In genomic region chr4:108766058-108766457, GRCh38 we compare ENCODE assay signal across 1 cellular context.
A peak's percentile ranks its signal among the peaks of the same experiment; 100 is the strongest.
TF ChIP-seq lines count a peak whose summit lies in the region.

No MANE protein-coding gene starts in this region.

TF ChIP-seq in HepG2, 621 proteins besides CTCF, POLR2A, EP300 and RAD21 (continued from another document and continues in another):
- no peak for TF ChIP-seq MIXL1 (CRISPR knock-in tag; IDR thresholded peaks at IDR 0.05)
- TF ChIP-seq MATR3 (CRISPR knock-in tag; IDR thresholded peaks at IDR 0.05), result no peak
- no peak for TF ChIP-seq ZFP1 (CRISPR knock-in tag; IDR thresholded peaks at IDR 0.05)
- no peak for TF ChIP-seq KMT2B (CRISPR knock-in tag; IDR thresholded peaks at IDR 0.05)
- 0 out of 2 replicates have a peak, but pooled peaks have one; percentile 23 for TF ChIP-seq PHF21A (CRISPR knock-in tag; IDR thresholded peaks at IDR 0.05)
- TF ChIP-seq HNRNPUL1 (IDR thresholded peaks at IDR 0.05; ENCODE audit: low read depth, low read length), result no peak
- no peak for TF ChIP-seq ETV6 (CRISPR knock-in tag; conservative IDR thresholded peaks at IDR 0.05)
- no peak for TF ChIP-seq HIVEP1 (CRISPR knock-in tag; IDR thresholded peaks at IDR 0.05)
- no peak for TF ChIP-seq ZNF670 (CRISPR knock-in tag; IDR thresholded peaks at IDR 0.05; ENCODE audit: borderline replicate concordance)
- TF ChIP-seq, protein P1, sequence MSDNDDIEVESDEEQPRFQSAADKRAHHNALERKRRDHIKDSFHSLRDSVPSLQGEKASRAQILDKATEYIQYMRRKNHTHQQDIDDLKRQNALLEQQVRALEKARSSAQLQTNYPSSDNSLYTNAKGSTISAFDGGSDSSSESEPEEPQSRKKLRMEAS (IDR thresholded peaks at IDR 0.05), result no peak
- TF ChIP-seq ZSCAN20 (CRISPR knock-in tag; IDR thresholded peaks at IDR 0.05; ENCODE audit: borderline replicate concordance), result peak; percentile 56; the same call in 1 of the 2 replicates
- TF ChIP-seq GPBP1L1 (CRISPR knock-in tag; IDR thresholded peaks at IDR 0.05), result no peak
- peak; percentile 66 for TF ChIP-seq CEBPB (IDR thresholded peaks at IDR 0.05; ENCODE audit: borderline replicate concordance, low read depth, low read length)
- TF ChIP-seq PAF1 (CRISPR knock-in tag; IDR thresholded peaks at IDR 0.05), result no peak
- TF ChIP-seq, protein P2, sequence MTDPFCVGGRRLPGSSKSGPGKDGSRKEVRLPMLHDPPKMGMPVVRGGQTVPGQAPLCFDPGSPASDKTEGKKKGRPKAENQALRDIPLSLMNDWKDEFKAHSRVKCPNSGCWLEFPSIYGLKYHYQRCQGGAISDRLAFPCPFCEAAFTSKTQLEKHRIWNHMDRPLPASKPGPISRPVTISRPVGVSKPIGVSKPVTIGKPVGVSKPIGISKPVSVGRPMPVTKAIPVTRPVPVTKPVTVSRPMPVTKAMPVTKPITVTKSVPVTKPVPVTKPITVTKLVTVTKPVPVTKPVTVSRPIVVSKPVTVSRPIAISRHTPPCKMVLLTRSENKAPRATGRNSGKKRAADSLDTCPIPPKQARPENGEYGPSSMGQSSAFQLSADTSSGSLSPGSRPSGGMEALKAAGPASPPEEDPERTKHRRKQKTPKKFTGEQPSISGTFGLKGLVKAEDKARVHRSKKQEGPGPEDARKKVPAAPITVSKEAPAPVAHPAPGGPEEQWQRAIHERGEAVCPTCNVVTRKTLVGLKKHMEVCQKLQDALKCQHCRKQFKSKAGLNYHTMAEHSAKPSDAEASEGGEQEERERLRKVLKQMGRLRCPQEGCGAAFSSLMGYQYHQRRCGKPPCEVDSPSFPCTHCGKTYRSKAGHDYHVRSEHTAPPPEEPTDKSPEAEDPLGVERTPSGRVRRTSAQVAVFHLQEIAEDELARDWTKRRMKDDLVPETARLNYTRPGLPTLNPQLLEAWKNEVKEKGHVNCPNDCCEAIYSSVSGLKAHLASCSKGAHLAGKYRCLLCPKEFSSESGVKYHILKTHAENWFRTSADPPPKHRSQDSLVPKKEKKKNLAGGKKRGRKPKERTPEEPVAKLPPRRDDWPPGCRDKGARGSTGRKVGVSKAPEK (CRISPR knock-in tag; IDR thresholded peaks at IDR 0.05; ENCODE audit: borderline replicate concordance), result no peak
- TF ChIP-seq SALL1 (CRISPR knock-in tag; IDR thresholded peaks at IDR 0.05), result peak; percentile 22; the same call in 1 of the 2 replicates
- TF ChIP-seq JDP2 (CRISPR knock-in tag; IDR thresholded peaks at IDR 0.05; ENCODE audit: borderline replicate concordance), result no peak
- 0 out of 2 replicates have a peak, but pooled peaks have one; percentile 4 for TF ChIP-seq ZNF460 (CRISPR knock-in tag; IDR thresholded peaks at IDR 0.05; ENCODE audit: borderline replicate concordance)
- no peak for TF ChIP-seq ZNF841 (CRISPR knock-in tag; IDR thresholded peaks at IDR 0.05; ENCODE audit: borderline replicate concordance)
- TF ChIP-seq ZNF282 (IDR thresholded peaks at IDR 0.05; ENCODE audit: partially characterized antibody), result no peak
- TF ChIP-seq CCAR2 (optimal IDR thresholded peaks at IDR 0.05; ENCODE audit: low read depth, low read length), result no peak
- TF ChIP-seq MAFK (conservative IDR thresholded peaks at IDR 0.05 in 1 of 2, IDR thresholded peaks at IDR 0.05 in 1 of 2; ENCODE audit: low read length in 2 of 2), result no peak
- TF ChIP-seq NFKBIZ (CRISPR knock-in tag; IDR thresholded peaks at IDR 0.05), result no peak
- TF ChIP-seq, protein P3, sequence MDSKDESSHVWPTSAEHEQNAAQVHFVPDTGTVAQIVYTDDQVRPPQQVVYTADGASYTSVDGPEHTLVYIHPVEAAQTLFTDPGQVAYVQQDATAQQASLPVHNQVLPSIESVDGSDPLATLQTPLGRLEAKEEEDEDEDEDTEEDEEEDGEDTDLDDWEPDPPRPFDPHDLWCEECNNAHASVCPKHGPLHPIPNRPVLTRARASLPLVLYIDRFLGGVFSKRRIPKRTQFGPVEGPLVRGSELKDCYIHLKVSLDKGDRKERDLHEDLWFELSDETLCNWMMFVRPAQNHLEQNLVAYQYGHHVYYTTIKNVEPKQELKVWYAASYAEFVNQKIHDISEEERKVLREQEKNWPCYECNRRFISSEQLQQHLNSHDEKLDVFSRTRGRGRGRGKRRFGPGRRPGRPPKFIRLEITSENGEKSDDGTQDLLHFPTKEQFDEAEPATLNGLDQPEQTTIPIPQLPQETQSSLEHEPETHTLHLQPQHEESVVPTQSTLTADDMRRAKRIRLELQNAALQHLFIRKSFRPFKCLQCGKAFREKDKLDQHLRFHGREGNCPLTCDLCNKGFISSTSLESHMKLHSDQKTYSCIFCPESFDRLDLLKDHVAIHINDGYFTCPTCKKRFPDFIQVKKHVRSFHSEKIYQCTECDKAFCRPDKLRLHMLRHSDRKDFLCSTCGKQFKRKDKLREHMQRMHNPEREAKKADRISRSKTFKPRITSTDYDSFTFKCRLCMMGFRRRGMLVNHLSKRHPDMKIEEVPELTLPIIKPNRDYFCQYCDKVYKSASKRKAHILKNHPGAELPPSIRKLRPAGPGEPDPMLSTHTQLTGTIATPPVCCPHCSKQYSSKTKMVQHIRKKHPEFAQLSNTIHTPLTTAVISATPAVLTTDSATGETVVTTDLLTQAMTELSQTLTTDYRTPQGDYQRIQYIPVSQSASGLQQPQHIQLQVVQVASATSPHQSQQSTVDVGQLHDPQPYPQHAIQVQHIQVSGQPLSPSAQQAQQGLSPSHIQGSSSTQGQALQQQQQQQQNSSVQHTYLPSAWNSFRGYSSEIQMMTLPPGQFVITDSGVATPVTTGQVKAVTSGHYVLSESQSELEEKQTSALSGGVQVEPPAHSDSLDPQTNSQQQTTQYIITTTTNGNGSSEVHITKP (CRISPR knock-in tag; IDR thresholded peaks at IDR 0.05; ENCODE audit: low read depth), result no peak
- no peak for TF ChIP-seq CBX2 (IDR thresholded peaks at IDR 0.05; ENCODE audit: low read depth, low read length)
- no peak for TF ChIP-seq CBX2 (CRISPR knock-in tag; IDR thresholded peaks at IDR 0.05; ENCODE audit: low read depth)
- no peak for TF ChIP-seq TP53 (CRISPR knock-in tag; conservative IDR thresholded peaks at IDR 0.05)
- TF ChIP-seq ZSCAN12 (CRISPR knock-in tag; IDR thresholded peaks at IDR 0.05), result no peak
- no peak for TF ChIP-seq EHMT2 (IDR thresholded peaks at IDR 0.05; ENCODE audit: borderline replicate concordance, low read depth, low read length)
- TF ChIP-seq, protein P4, sequence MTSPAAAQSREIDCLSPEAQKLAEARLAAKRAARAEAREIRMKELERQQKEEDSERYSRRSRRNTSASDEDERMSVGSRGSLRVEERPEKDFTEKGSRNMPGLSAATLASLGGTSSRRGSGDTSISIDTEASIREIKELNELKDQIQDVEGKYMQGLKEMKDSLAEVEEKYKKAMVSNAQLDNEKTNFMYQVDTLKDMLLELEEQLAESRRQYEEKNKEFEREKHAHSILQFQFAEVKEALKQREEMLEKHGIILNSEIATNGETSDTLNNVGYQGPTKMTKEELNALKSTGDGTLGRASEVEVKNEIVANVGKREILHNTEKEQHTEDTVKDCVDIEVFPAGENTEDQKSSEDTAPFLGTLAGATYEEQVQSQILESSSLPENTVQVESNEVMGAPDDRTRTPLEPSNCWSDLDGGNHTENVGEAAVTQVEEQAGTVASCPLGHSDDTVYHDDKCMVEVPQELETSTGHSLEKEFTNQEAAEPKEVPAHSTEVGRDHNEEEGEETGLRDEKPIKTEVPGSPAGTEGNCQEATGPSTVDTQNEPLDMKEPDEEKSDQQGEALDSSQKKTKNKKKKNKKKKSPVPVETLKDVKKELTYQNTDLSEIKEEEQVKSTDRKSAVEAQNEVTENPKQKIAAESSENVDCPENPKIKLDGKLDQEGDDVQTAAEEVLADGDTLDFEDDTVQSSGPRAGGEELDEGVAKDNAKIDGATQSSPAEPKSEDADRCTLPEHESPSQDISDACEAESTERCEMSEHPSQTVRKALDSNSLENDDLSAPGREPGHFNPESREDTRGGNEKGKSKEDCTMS (CRISPR knock-in tag; conservative IDR thresholded peaks at IDR 0.05), result no peak
- TF ChIP-seq, protein P5, sequence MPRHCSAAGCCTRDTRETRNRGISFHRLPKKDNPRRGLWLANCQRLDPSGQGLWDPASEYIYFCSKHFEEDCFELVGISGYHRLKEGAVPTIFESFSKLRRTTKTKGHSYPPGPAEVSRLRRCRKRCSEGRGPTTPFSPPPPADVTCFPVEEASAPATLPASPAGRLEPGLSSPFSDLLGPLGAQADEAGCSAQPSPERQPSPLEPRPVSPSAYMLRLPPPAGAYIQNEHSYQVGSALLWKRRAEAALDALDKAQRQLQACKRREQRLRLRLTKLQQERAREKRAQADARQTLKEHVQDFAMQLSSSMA (CRISPR knock-in tag; IDR thresholded peaks at IDR 0.05), result no peak
- TF ChIP-seq MTA1 (CRISPR knock-in tag; IDR thresholded peaks at IDR 0.05; ENCODE audit: borderline replicate concordance), result no peak
- no peak for TF ChIP-seq TOE1 (CRISPR knock-in tag; IDR thresholded peaks at IDR 0.05)
- TF ChIP-seq POLR2G (IDR thresholded peaks at IDR 0.05; ENCODE audit: low read depth, low read length), result no peak
- TF ChIP-seq KAT2B (IDR thresholded peaks at IDR 0.05; ENCODE audit: borderline replicate concordance, low read depth, low read length), result 0 out of 2 replicates have a peak, but pooled peaks have one; percentile 5
- TF ChIP-seq, protein P6, sequence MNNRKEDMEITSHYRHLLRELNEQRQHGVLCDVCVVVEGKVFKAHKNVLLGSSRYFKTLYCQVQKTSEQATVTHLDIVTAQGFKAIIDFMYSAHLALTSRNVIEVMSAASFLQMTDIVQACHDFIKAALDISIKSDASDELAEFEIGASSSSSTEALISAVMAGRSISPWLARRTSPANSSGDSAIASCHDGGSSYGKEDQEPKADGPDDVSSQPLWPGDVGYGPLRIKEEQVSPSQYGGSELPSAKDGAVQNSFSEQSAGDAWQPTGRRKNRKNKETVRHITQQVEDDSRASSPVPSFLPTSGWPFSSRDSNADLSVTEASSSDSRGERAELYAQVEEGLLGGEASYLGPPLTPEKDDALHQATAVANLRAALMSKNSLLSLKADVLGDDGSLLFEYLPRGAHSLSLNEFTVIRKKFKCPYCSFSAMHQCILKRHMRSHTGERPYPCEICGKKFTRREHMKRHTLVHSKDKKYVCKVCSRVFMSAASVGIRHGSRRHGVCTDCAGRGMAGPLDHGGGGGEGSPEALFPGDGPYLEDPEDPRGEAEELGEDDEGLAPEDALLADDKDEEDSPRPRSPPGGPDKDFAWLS (CRISPR knock-in tag; IDR thresholded peaks at IDR 0.05; ENCODE audit: borderline replicate concordance), result no peak
- TF ChIP-seq IKZF1 (IDR thresholded peaks at IDR 0.05), result no peak
- no peak for TF ChIP-seq MED1 (CRISPR knock-in tag; IDR thresholded peaks at IDR 0.05)
- no peak for TF ChIP-seq KLF9 (CRISPR knock-in tag; IDR thresholded peaks at IDR 0.05; ENCODE audit: low read depth)
- TF ChIP-seq, protein P7, sequence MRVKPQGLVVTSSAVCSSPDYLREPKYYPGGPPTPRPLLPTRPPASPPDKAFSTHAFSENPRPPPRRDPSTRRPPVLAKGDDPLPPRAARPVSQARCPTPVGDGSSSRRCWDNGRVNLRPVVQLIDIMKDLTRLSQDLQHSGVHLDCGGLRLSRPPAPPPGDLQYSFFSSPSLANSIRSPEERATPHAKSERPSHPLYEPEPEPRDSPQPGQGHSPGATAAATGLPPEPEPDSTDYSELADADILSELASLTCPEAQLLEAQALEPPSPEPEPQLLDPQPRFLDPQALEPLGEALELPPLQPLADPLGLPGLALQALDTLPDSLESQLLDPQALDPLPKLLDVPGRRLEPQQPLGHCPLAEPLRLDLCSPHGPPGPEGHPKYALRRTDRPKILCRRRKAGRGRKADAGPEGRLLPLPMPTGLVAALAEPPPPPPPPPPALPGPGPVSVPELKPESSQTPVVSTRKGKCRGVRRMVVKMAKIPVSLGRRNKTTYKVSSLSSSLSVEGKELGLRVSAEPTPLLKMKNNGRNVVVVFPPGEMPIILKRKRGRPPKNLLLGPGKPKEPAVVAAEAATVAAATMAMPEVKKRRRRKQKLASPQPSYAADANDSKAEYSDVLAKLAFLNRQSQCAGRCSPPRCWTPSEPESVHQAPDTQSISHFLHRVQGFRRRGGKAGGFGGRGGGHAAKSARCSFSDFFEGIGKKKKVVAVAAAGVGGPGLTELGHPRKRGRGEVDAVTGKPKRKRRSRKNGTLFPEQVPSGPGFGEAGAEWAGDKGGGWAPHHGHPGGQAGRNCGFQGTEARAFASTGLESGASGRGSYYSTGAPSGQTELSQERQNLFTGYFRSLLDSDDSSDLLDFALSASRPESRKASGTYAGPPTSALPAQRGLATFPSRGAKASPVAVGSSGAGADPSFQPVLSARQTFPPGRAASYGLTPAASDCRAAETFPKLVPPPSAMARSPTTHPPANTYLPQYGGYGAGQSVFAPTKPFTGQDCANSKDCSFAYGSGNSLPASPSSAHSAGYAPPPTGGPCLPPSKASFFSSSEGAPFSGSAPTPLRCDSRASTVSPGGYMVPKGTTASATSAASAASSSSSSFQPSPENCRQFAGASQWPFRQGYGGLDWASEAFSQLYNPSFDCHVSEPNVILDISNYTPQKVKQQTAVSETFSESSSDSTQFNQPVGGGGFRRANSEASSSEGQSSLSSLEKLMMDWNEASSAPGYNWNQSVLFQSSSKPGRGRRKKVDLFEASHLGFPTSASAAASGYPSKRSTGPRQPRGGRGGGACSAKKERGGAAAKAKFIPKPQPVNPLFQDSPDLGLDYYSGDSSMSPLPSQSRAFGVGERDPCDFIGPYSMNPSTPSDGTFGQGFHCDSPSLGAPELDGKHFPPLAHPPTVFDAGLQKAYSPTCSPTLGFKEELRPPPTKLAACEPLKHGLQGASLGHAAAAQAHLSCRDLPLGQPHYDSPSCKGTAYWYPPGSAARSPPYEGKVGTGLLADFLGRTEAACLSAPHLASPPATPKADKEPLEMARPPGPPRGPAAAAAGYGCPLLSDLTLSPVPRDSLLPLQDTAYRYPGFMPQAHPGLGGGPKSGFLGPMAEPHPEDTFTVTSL (CRISPR knock-in tag; IDR thresholded peaks at IDR 0.05; ENCODE audit: borderline replicate concordance), result peak; percentile 60; the same call in 1 of the 2 replicates
- TF ChIP-seq ZNF766 (CRISPR knock-in tag; IDR thresholded peaks at IDR 0.05; ENCODE audit: borderline replicate concordance), result no peak
- no peak for TF ChIP-seq JUND (CRISPR knock-in tag; IDR thresholded peaks at IDR 0.05)
- no peak for TF ChIP-seq MYNN (CRISPR knock-in tag; IDR thresholded peaks at IDR 0.05; ENCODE audit: low read depth)
- no peak for TF ChIP-seq ZNF335 (CRISPR knock-in tag; IDR thresholded peaks at IDR 0.05)
- no peak for TF ChIP-seq EEA1 (CRISPR knock-in tag; IDR thresholded peaks at IDR 0.05; ENCODE audit: borderline replicate concordance)
